In the genomic region with DNA sequence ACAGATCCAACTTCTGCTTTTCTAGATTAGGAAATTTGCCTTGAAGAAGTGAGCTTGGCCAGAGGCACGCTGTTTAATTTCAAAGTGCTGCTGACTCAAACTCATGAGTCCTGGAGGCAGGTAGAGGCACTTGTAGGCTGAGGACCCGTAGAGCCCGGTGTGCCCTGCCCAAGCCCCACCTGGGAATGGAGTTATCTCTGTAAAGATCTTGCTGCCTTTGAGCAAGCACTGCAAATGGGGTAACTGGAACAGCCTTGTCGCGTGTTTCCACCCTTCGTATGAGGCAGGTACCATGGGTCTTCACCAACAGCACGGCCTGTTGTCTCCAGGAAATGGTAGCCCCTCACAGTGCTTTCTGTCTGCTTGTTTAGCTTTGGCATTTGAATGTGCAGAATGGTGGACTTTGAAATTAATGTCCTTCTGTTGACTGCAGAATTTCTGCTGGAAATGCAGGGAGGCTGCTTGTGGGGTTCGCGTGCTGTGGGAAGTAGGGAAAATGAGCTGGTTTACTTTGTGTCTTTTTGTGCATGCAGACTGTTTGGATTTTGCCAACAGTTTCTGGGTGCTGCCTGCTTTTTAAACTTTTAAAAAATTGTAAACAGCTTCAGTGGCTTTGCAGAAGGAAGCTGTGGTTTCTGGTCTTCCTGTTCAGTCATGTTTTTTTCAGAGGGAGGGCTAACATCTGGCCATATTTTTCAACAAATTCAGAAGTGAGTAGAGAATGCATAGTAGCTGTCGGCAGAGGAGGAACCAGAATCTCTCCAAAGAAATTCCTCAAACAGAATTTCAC, we compare ENCODE assay signal across 8 cellular contexts. TPM values are rescaled to one million over a fixed set of nuclear protein-coding genes. Genes with fewer than 3 reads are reported as not detected.
A peak's percentile ranks its signal among the peaks of the same experiment; 100 is the strongest.
DNase-seq lines count a peak whose midpoint lies in the region; ATAC-seq and TF ChIP-seq lines count a peak whose summit lies in the region.

No MANE protein-coding gene starts in this region.

- H3K27me3 Mint-ChIP-seq in activated T-helper 2 cell treated with anti-CD3 and anti-CD28 coated beads, Interferon-gamma antibody, Interleukin-2, Interleukin-4, amounts not matched to agents 10 μg/mL and 5 μg/mL and 100 μg/mL, durations not matched to agents 14 hours and 24 hours and 36 hours (ENCODE audit: low read depth), result no peaks in the 10 kb centered on the region
- no peaks in the 10 kb centered on the region for H3K27me3 Mint-ChIP-seq in mesothelial cell of epicardium (ENCODE audit: low read depth)

- in situ Hi-C loops in ACHN (cut with HindIII; ENCODE audit: low pct_ligation_motif_present, low pct_unique_long_range_greater_than_20kb, low sequenced_read_pairs), result no loop called here

- H3K27ac Mint-ChIP-seq in activated T-helper 2 cell treated with anti-CD3 and anti-CD28 coated beads, Interferon-gamma antibody, Interleukin-2, Interleukin-4, amounts not matched to agents 10 μg/mL and 5 μg/mL and 100 μg/mL, durations not matched to agents 14 hours and 24 hours and 36 hours, result peak overlapping the region; percentile 83
- H3K27ac Mint-ChIP-seq in mesothelial cell of epicardium, result no peak overlapping the region

- peak; percentile 25 for ATAC-seq in left colon

- peak overlapping the region; percentile 84 for H3K4me3 Mint-ChIP-seq in activated T-helper 2 cell treated with anti-CD3 and anti-CD28 coated beads, Interferon-gamma antibody, Interleukin-2, Interleukin-4, amounts not matched to agents 10 μg/mL and 5 μg/mL and 100 μg/mL, durations not matched to agents 14 hours and 24 hours and 36 hours (ENCODE audit: low read depth)
- H3K4me3 Mint-ChIP-seq in mesothelial cell of epicardium, result no peak overlapping the region

- DNase-seq in NK-92 treated with Interleukin-12 subunit alpha and Interleukin-12 subunit beta, amount 100 ng/mL, for 24 hours (lab: John Stamatoyannopoulos, UW), result peak; percentile 20
- DNase-seq in NK-92 (lab: John Stamatoyannopoulos, UW; ENCODE audit: unreplicated experiment), result no peak
- peak; percentile 76 for DNase-seq in KG1 (lab: John Stamatoyannopoulos, UW)
- peak; percentile 29 for DNase-seq in activated T-helper 2 cell treated with anti-CD3 and anti-CD28 coated beads, Interferon-gamma antibody, Interleukin-2, Interleukin-4, amounts not matched to agents 10 μg/mL and 5 μg/mL and 100 μg/mL, durations not matched to agents 14 hours and 24 hours and 36 hours (ENCODE audit: low spot score)
- peak in 1 of 2 donors; percentile 18 for DNase-seq in left colon
- no peak for DNase-seq in mesothelial cell of epicardium (ENCODE audit: low spot score in 2 of 2, unreplicated experiment in 2 of 2)
- DNase-seq in stimulated activated CD4-positive, alpha-beta T cell treated with anti-CD3 and anti-CD28 coated beads, Interleukin-4, amount 100 ng/mL, for 24 hours, result no peak
- no peak for DNase-seq in ACHN

- no peak for TF ChIP-seq CTCF in mesothelial cell of epicardium (IDR thresholded peaks at IDR 0.05; ENCODE audit: unreplicated experiment)

- H3K36me3 Mint-ChIP-seq in activated T-helper 2 cell treated with anti-CD3 and anti-CD28 coated beads, Interferon-gamma antibody, Interleukin-2, Interleukin-4, amounts not matched to agents 10 μg/mL and 5 μg/mL and 100 μg/mL, durations not matched to agents 14 hours and 24 hours and 36 hours (ENCODE audit: low read depth), result peaks cover 59% of the 10 kb centered on the region
- H3K36me3 Mint-ChIP-seq in mesothelial cell of epicardium, result peaks cover 28% of the 10 kb centered on the region

- H3K4me1 Mint-ChIP-seq in activated T-helper 2 cell treated with anti-CD3 and anti-CD28 coated beads, Interferon-gamma antibody, Interleukin-2, Interleukin-4, amounts not matched to agents 10 μg/mL and 5 μg/mL and 100 μg/mL, durations not matched to agents 14 hours and 24 hours and 36 hours (ENCODE audit: low read depth), result peaks cover 65% of the 10 kb centered on the region
- H3K4me1 Mint-ChIP-seq in mesothelial cell of epicardium, result no peaks in the 10 kb centered on the region

- H3K9me3 Mint-ChIP-seq in activated T-helper 2 cell treated with anti-CD3 and anti-CD28 coated beads, Interferon-gamma antibody, Interleukin-2, Interleukin-4, amounts not matched to agents 10 μg/mL and 5 μg/mL and 100 μg/mL, durations not matched to agents 14 hours and 24 hours and 36 hours, result no peaks in the 10 kb centered on the region
- H3K9me3 Mint-ChIP-seq in mesothelial cell of epicardium, result peaks cover 11% of the 10 kb centered on the region

- intact Hi-C loops in activated T-helper 2 cell treated with anti-CD3 and anti-CD28 coated beads, Interferon-gamma antibody, Interleukin-2, Interleukin-4, amounts not matched to agents 10 μg/mL and 5 μg/mL and 100 μg/mL, durations not matched to agents 14 hours and 24 hours and 36 hours (cut with micrococcal nuclease), result loop anchor here (1.0 kb wide), 1 partner anchor 48 kb away; a partner anchor contains a TSS
- intact Hi-C loops in left colon (cut with DNase I, micrococcal nuclease), result no loop called here

RNA-seq across cellular contexts. Expression of a gene that starts 27.2 kb away (rescaled TPM):
- total RNA-seq in activated T-helper 2 cell treated with anti-CD3 and anti-CD28 coated beads, Interferon-gamma antibody, Interleukin-2, Interleukin-4, amounts not matched to agents 10 μg/mL and 5 μg/mL and 100 μg/mL, durations not matched to agents 14 hours and 24 hours and 36 hours, result 61.3 and 61.7 TPM in 2 replicates
- total RNA-seq in left colon (10 to 100 TPM; 33.7 to 39.1 TPM), mesothelial cell of epicardium (32.3 to 35.1 TPM (median 34.1 TPM) in 3 replicates)

RNA-seq across cellular contexts. Expression of a gene that starts 48.4 kb away (rescaled TPM):
- 442 and 450 TPM in 2 replicates for total RNA-seq in activated T-helper 2 cell treated with anti-CD3 and anti-CD28 coated beads, Interferon-gamma antibody, Interleukin-2, Interleukin-4, amounts not matched to agents 10 μg/mL and 5 μg/mL and 100 μg/mL, durations not matched to agents 14 hours and 24 hours and 36 hours
- total RNA-seq in left colon, result 1 to 10 TPM; 2.6 to 4.2 TPM
- total RNA-seq in mesothelial cell of epicardium, result 0.65 to 0.69 TPM (median 0.66 TPM) in 3 replicates

Comparison
In these comparisons a context has a peak if more than half of its experiments do, and no peak if none do; other contexts are left out.
1. DNase-seq: peak in NK-92 treated with Interleukin-12 subunit alpha and Interleukin-12 subunit beta, amount 100 ng/mL, for 24 hours (single experiment), KG1 (single experiment) and activated T-helper 2 cell treated with anti-CD3 and anti-CD28 coated beads, Interferon-gamma antibody, Interleukin-2, Interleukin-4, amounts not matched to agents 10 μg/mL and 5 μg/mL and 100 μg/mL, durations not matched to agents 14 hours and 24 hours and 36 hours (single experiment); none in NK-92 (single experiment), mesothelial cell of epicardium (0 of 2), stimulated activated CD4-positive, alpha-beta T cell treated with anti-CD3 and anti-CD28 coated beads, Interleukin-4, amount 100 ng/mL, for 24 hours (single experiment) and ACHN (single experiment).
2. RNA of a gene that starts 48.4 kb away (total RNA-seq): 442 to 450 TPM in activated T-helper 2 cell treated with anti-CD3 and anti-CD28 coated beads, Interferon-gamma antibody, Interleukin-2, Interleukin-4, amounts not matched to agents 10 μg/mL and 5 μg/mL and 100 μg/mL, durations not matched to agents 14 hours and 24 hours and 36 hours; 2.6 to 4.2 TPM in left colon and 0.65 to 0.69 TPM in mesothelial cell of epicardium; every median in the first group is over 10 times any median in the second.